ENCODE assay signal across 11 cellular contexts in genomic region chr5:80185095-80185494, GRCh38.
A peak's percentile ranks its signal among the peaks of the same experiment; 100 is the strongest.
DNase-seq lines count a peak whose midpoint lies in the region; ATAC-seq, FAIRE-seq and TF ChIP-seq lines count a peak whose summit lies in the region.
"Had no signal": no experiment of that assay in that cellular context is flagged by ENCODE, and none has a peak within 500 bp of the region (broad histone marks: within the 10 kb centered on the region; RNA-seq: fewer than 3 reads in every experiment).

No MANE protein-coding gene starts in this region.

- H4K20me1 ChIP-seq in PC-3 (ENCODE audit: low read length) (no peaks in the 10 kb centered on the region), H1 (replicated peaks in 1 of 2; ENCODE audit: control insufficient read depth in 1 of 2, insufficient read depth in 2 of 2, low read length in 2 of 2) (no peaks in the 10 kb centered on the region)

- H3K27ac ChIP-seq in PC-3 (ENCODE audit: low read length) (peak overlapping the region; percentile 62), H1 (ENCODE audit: low read depth, low read length) (peak overlapping the region; percentile 90)

- H4K8ac ChIP-seq in H1 (ENCODE audit: extremely low read depth, insufficient read depth, low read length) = no peak overlapping the region

- H3F3A ChIP-seq in PC-3 (ENCODE audit: low read length, unreplicated experiment) = no peaks in the 10 kb centered on the region

- H3K14ac ChIP-seq in H1 (ENCODE audit: insufficient read length) = no peak overlapping the region

- TF ChIP-seq CTCF in PC-3 (conservative IDR thresholded peaks at IDR 0.05; ENCODE audit: low read depth, low read length) = no peak
- no peak for TF ChIP-seq CTCF in H1 (IDR thresholded peaks at IDR 0.05; ENCODE audit: control extremely low read depth in 1 of 3, insufficient read depth in 1 of 3, low read depth in 1 of 3, low read length in 3 of 3)

- peak overlapping the region; percentile 100 for H2BK20ac ChIP-seq in H1 (ENCODE audit: low read length)

- no peak for TF ChIP-seq RAD21 in H1 (IDR thresholded peaks at IDR 0.05 in 1 of 2, conservative IDR thresholded peaks at IDR 0.05 in 1 of 2; ENCODE audit: low read depth in 2 of 2, low read length in 2 of 2)

- CTCF ChIA-PET in PC-3 (lab: Charles Lee) = no interaction called here
- CTCF ChIA-PET in H1 (lab: Charles Lee; ENCODE audit: partially characterized antibody) = interaction anchor here (0.6 to 2.5 kb wide), 5 partner anchors 19 to 484 kb away, joined by 3 to 6 read pairs (median 3); partner anchors contain the start of gene SERINC5

- POLR2A ChIA-PET in PC-3 (lab: Charles Lee; ENCODE audit: unreplicated experiment) (no interaction called here), H1 (lab: Charles Lee; ENCODE audit: partially characterized antibody) (interaction anchor here (0.7 to 9.5 kb wide), 16 partner anchors 7 to 93 kb away, joined by 3 to 113 read pairs (median 6); partner anchors contain the start of gene SERINC5)

- no peaks in the 10 kb centered on the region; the same call in 1 of the 2 replicates for H3K23me2 ChIP-seq in H1 (ENCODE audit: low read depth, low read length)

- peak overlapping the region; percentile 61; the same call in 1 of the 2 replicates for H2AK5ac ChIP-seq in H1 (ENCODE audit: low read depth, low read length)

- no peak overlapping the region for H3K23ac ChIP-seq in H1 (ENCODE audit: insufficient read length)

- no peak for TF ChIP-seq EP300 in H1 (IDR thresholded peaks at IDR 0.05; ENCODE audit: borderline replicate concordance in 1 of 2, low read depth in 2 of 2, low read length in 2 of 2)

- H3K9ac ChIP-seq in ES-I3 (ENCODE audit: low read depth, low read length) (peak overlapping the region; percentile 31; the same call in 1 of the 2 replicates), PC-3 (ENCODE audit: low read length) (0 out of 2 replicates have a peak overlapping the region, but pooled peaks have one; percentile 4), H1 (replicated peaks in 1 of 4; ENCODE audit: extremely low read depth in 1 of 4, low read depth in 3 of 4, low read length in 3 of 4) (peak overlapping the region in 2 of 4 experiments; percentile 26 to 48; a peak in 4 of 7 replicates)

- H3K18ac ChIP-seq in H1 (ENCODE audit: extremely low read depth, low read length) = peak overlapping the region; percentile 60

- H3K56ac ChIP-seq in H1 (replicated peaks; ENCODE audit: insufficient read length, low read depth, low read length) = peak overlapping the region; percentile 57

- no peak for DNase-seq in PC-3
- DNase-seq in H1 (ENCODE audit: low read depth in 1 of 2, low spot score in 2 of 2) = no peak
- peak; percentile 37 for DNase-seq in stimulated activated CD8-positive, alpha-beta memory T cell treated with anti-CD3 and anti-CD28 coated beads, Interleukin-4, amount 100 ng/mL, for 48 hours
- no peak for DNase-seq in NCI-H187 treated with DMSO at 0.1 percent for 48 hours (lab: John Stamatoyannopoulos, UW)
- no peak for DNase-seq in NCI-H2081 (lab: John Stamatoyannopoulos, UW)
- DNase-seq in NCI-H2227 treated with DMSO at 0.1 percent for 48 hours (lab: John Stamatoyannopoulos, UW) = no peak
- DNase-seq: activated CD4-positive, CD25-positive, alpha-beta regulatory T cell treated with anti-CD3 and anti-CD28 coated beads, Interleukin-2, amount 50 U/mL, for 72 hours; aorta; occipital lobe had no signal

- intact Hi-C loops in PC-3 (cut with micrococcal nuclease) = no loop called here

- H3K9me2 ChIP-seq in PC-3 (replicated peaks; ENCODE audit: low read length) = no peaks in the 10 kb centered on the region

- peak overlapping the region; percentile 20 for H4K91ac ChIP-seq in H1 (replicated peaks; ENCODE audit: insufficient read length, low read length)

- peak overlapping the region; percentile 25 for H2BK120ac ChIP-seq in H1 (replicated peaks; ENCODE audit: low read depth, low read length)

- peak overlapping the region; percentile 98; the same call in 1 of the 2 replicates for H2BK12ac ChIP-seq in H1 (ENCODE audit: low read depth, low read length)

- H2BK15ac ChIP-seq in H1 (ENCODE audit: low read length) = peak overlapping the region; percentile 47

- H3K4me3 ChIP-seq in PC-3 (ENCODE audit: low read length) = no peak overlapping the region
- H3K4me3 ChIP-seq in H1 (ENCODE audit: extremely low read depth in 1 of 4, insufficient read depth in 2 of 4, low read depth in 3 of 4, low read length in 4 of 4) = peak overlapping the region in 1 of 4 experiments; percentile 23; a peak in 1 of 8 replicates

- no peak for TF ChIP-seq POLR2A in H1 (IDR thresholded peaks at IDR 0.05; ENCODE audit: control extremely low read depth in 1 of 2, low read depth in 2 of 2, low read length in 2 of 2)

- H3K27me3 ChIP-seq in PC-3 (ENCODE audit: low read length) (no peaks in the 10 kb centered on the region), H1 (replicated peaks in 1 of 4; ENCODE audit: control insufficient read depth in 3 of 4, extremely low read depth in 1 of 4, insufficient read depth in 3 of 4, low read length in 3 of 4) (no peaks in the 10 kb centered on the region)

- H3K79me2 ChIP-seq in PC-3 (ENCODE audit: low read length) (no peaks in the 10 kb centered on the region), H1 (ENCODE audit: control insufficient read depth in 1 of 2, insufficient read depth in 2 of 2, low read length in 2 of 2) (peaks cover 0 to 55% of the 10 kb centered on the region in 2 experiments; a peak in 2 of 4 replicates)

- H4K5ac ChIP-seq in H1 (ENCODE audit: insufficient read length, low read depth, low read length) = peak overlapping the region; percentile 35

- BruUV-seq in PC-3 (replicated peaks; lab: Mats Ljungman, UMichigan) = no TSS peak

- ATAC-seq in PC-3 (no peak), HG02678 (IDR thresholded peaks at IDR 0.05; ENCODE audit: unreplicated experiment) (no peak)

- no peak for FAIRE-seq in H1 (lab: Jason Lieb, UNC)

- H3K9me3 ChIP-seq in ES-I3 (ENCODE audit: control insufficient read depth, insufficient read depth, low read length) = no peaks in the 10 kb centered on the region
- H3K9me3 ChIP-seq in PC-3 (ENCODE audit: low read length) = no peaks in the 10 kb centered on the region
- H3K9me3 ChIP-seq in H1 (ENCODE audit: insufficient read depth in 2 of 2, low read depth in 1 of 2, low read length in 1 of 2) = no peaks in the 10 kb centered on the region

- H3K36me3 ChIP-seq in ES-I3 (ENCODE audit: insufficient read depth, low read length) = no peaks in the 10 kb centered on the region
- no peaks in the 10 kb centered on the region for H3K36me3 ChIP-seq in PC-3 (ENCODE audit: low read depth, low read length)
- H3K36me3 ChIP-seq in H1 (ENCODE audit: control insufficient read depth in 2 of 4, insufficient read depth in 4 of 4, low read length in 3 of 4) = no peaks in the 10 kb centered on the region

- peak overlapping the region; percentile 98 for H2BK5ac ChIP-seq in H1 (ENCODE audit: low read depth, low read length)

- H3K4me2 ChIP-seq in PC-3 (ENCODE audit: low read length) (no peak overlapping the region), H1 (ENCODE audit: insufficient read depth in 1 of 2, low read depth in 2 of 2, low read length in 2 of 2) (peak overlapping the region; percentile 29 to 51; a peak in 3 of 4 replicates)

- peak overlapping the region; percentile 25 for H3K4ac ChIP-seq in H1 (replicated peaks; ENCODE audit: insufficient read length, low read depth, low read length)

- no peak overlapping the region for H2AFZ ChIP-seq in PC-3 (ENCODE audit: low read length)
- no peak overlapping the region for H2AFZ ChIP-seq in H1 (ENCODE audit: low read length)

- peaks cover 2% of the 10 kb centered on the region for H3K79me1 ChIP-seq in H1 (ENCODE audit: low read depth, low read length)

- peaks cover 67% of the 10 kb centered on the region for H3K4me1 ChIP-seq in ES-I3 (ENCODE audit: insufficient read depth, low read length)
- peaks cover 50% of the 10 kb centered on the region for H3K4me1 ChIP-seq in PC-3 (ENCODE audit: insufficient read depth, low read length)
- H3K4me1 ChIP-seq in H1 (replicated peaks in 1 of 4; ENCODE audit: control insufficient read depth in 3 of 4, insufficient read depth in 4 of 4, low read length in 3 of 4) = peaks cover 25 to 49% (median 37%) of the 10 kb centered on the region in 4 experiments

- 51% methylated on average over 6 of the region's 6 CpGs; no CpG with 5 or more reads in 1 of the 2 experiments for WGBS in H1 (ENCODE audit: extremely low coverage in 1 of 2, insufficient coverage in 1 of 2, insufficient read length in 1 of 2, insufficient replicate concordance in 2 of 2, low coverage in 1 of 2, low lambda C conversion rate in 2 of 2, missing lambda C conversion rate in 1 of 2), 2 experiments

TF ChIP-seq in H1, 55 proteins besides CTCF, POLR2A, EP300 and RAD21:
- TF ChIP-seq ATF2 (IDR thresholded peaks at IDR 0.05; ENCODE audit: low read length) = no peak
- TF ChIP-seq PHF8 (conservative IDR thresholded peaks at IDR 0.05; ENCODE audit: low read depth, low read length) = no peak
- no peak for TF ChIP-seq BCL11A (IDR thresholded peaks at IDR 0.05; ENCODE audit: low read depth in 2 of 2, low read length in 2 of 2)
- TF ChIP-seq CREB1 (IDR thresholded peaks at IDR 0.05) = no peak
- peak in 1 of 2 experiments; percentile 96; a peak in 1 of 4 replicates for TF ChIP-seq HDAC2 (IDR thresholded peaks at IDR 0.05; ENCODE audit: borderline replicate concordance in 1 of 2, low read depth in 2 of 2, low read length in 2 of 2)
- no peak for TF ChIP-seq NRF1 (IDR thresholded peaks at IDR 0.05; ENCODE audit: low read depth, low read length)
- no peak for TF ChIP-seq TBP (IDR thresholded peaks at IDR 0.05; ENCODE audit: low read depth, low read length)
- TF ChIP-seq EZH2 (IDR thresholded peaks at IDR 0.05; ENCODE audit: low read depth, low read length, severe bottlenecking) = no peak
- peak; percentile 94 for TF ChIP-seq KDM1A (IDR thresholded peaks at IDR 0.05; ENCODE audit: borderline replicate concordance, low read length)
- TF ChIP-seq SIN3A (conservative IDR thresholded peaks at IDR 0.05 in 1 of 2, IDR thresholded peaks at IDR 0.05 in 1 of 2; ENCODE audit: low read depth in 1 of 2, low read length in 2 of 2) = no peak
- no peak for TF ChIP-seq BACH1 (IDR thresholded peaks at IDR 0.05; ENCODE audit: low read length)
- no peak for TF ChIP-seq ZNF274 (IDR thresholded peaks at IDR 0.05; ENCODE audit: borderline replicate concordance, extremely low read depth, low read length)
- TF ChIP-seq JUN (IDR thresholded peaks at IDR 0.05; ENCODE audit: low read depth, low read length) = no peak
- no peak for TF ChIP-seq SP1 (IDR thresholded peaks at IDR 0.05; ENCODE audit: low read depth, low read length)
